In the genomic region with DNA sequence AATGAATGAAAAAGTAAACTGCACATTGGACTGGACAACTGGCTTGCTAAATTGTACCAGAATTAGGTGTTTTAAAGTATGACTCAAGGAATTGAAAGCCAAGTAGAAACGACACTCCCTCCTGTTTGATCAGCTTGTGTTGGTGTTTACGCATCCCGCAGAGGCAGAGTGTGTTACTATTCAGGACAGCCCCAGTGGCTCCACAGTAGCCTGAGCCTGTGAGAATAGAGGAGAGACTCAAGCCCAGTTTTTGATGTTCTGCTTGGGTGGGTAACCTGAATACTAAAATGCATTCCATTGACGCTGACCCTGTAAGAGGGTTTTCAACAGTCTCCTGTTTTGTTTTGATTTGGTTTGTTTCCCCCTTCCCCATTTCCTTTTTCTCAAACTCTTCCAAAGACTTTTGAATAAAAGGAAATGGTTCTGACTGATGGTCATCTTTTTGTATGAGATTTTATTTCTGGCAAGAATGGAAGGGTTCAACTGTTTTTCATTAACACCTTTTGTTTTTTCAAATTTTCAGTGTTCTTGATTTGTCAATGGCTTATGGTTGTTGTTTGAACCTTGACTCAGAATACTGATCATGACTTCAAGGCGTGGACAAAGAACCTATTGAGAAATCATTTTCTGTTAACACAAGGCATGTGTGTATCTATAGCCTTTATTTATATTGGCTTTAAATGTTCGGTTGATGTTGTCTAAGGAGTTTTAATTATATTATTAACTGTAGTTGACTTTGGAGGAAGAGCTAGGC, we compare ENCODE assay signal across 14 cellular contexts. TPM values are rescaled to one million over a fixed set of nuclear protein-coding genes. Genes with fewer than 3 reads are reported as not detected.
DNase-seq lines count a peak whose midpoint lies in the region.
"Had no signal": no experiment of that assay in that cellular context is flagged by ENCODE, and none has a peak within 500 bp of the region (broad histone marks: within the 10 kb centered on the region; RNA-seq: fewer than 3 reads in every experiment).

No MANE protein-coding gene starts in this region.

- 31 to 37% methylated on average over 3 of the region's 6 CpGs for WGBS in mesodermal cell (ENCODE audit: insufficient coverage in 2 of 2), 2 experiments

- no peaks in the 10 kb centered on the region for H3K36me3 ChIP-seq in mesodermal cell (ENCODE audit: control insufficient read depth, insufficient read depth, low read length)
- H3K36me3 ChIP-seq: vagina, WERI-Rb-1 had no signal

- peak overlapping the region; percentile 24 for H3K27ac ChIP-seq in mesodermal cell (ENCODE audit: low read depth, low read length, severe bottlenecking)
- H3K27ac ChIP-seq: vagina, WERI-Rb-1 had no signal

- H3K9me3 ChIP-seq in mesodermal cell (ENCODE audit: control insufficient read depth, low read length) = no peaks in the 10 kb centered on the region
- H3K9me3 ChIP-seq: vagina had no signal

- H3K4me3 ChIP-seq in mesodermal cell (ENCODE audit: extremely low read depth, insufficient read depth, low read length, poor library complexity, severe bottlenecking) = no peak overlapping the region
- H3K4me3 ChIP-seq: GM12878, vagina had no signal

- peak; percentile 26 for DNase-seq in DMS53 treated with DMSO at 0.1 percent for 48 hours (lab: John Stamatoyannopoulos, UW; ENCODE audit: unreplicated experiment)
- peak; percentile 86 for DNase-seq in NCI-H345 (lab: John Stamatoyannopoulos, UW)
- peak; percentile 54 for DNase-seq in cerebellar cortex (ENCODE audit: low spot score)
- no peak for DNase-seq in NCI-H226
- no peak for DNase-seq in activated T-cell treated with anti-CD3 and anti-CD28 coated beads for 4 hours
- DNase-seq in GM19240 (ENCODE audit: insufficient read length, low spot score) = no peak
- no peak for DNase-seq in kidney tubule cell (ENCODE audit: low spot score)
- DNase-seq: activated naive CD8-positive, alpha-beta T cell treated with anti-CD3 and anti-CD28 coated beads, Interleukin-2, amount 50 U/mL, for 24 hours; DMS79 treated with DMSO at 0.1 percent for 48 hours; WERI-Rb-1 had no signal

- peaks cover 14% of the 10 kb centered on the region for H3K4me1 ChIP-seq in mesodermal cell (ENCODE audit: control insufficient read depth, insufficient read depth, low read length, poor library complexity, severe bottlenecking)
- H3K4me1 ChIP-seq: vagina had no signal

RNA-seq across cellular contexts. Expression of gene ADGRL3, which starts 10.2 kb away (rescaled TPM):
- polyA plus RNA-seq in mesodermal cell (2013, experiment 1 of 2) = 8.1 TPM
- polyA plus RNA-seq in mesodermal cell (2013, experiment 2 of 2) = 7.1 TPM
- polyA plus RNA-seq: IgD-negative memory B cell had no signal

Comparison
In these comparisons a context has a peak if more than half of its experiments do, and no peak if none do; other contexts are left out.
1. DNase-seq: peak in DMS53 treated with DMSO at 0.1 percent for 48 hours (single experiment), NCI-H345 (single experiment) and cerebellar cortex (single experiment); none in NCI-H226 (single experiment), activated T-cell treated with anti-CD3 and anti-CD28 coated beads for 4 hours (single experiment), GM19240 (single experiment) and kidney tubule cell (single experiment).